2 cellular contexts compared by ENCODE assay signal in genomic region chr5:57232293-57233033, GRCh38.
A peak's percentile ranks its signal among the peaks of the same experiment; 100 is the strongest.
TF ChIP-seq lines count a peak whose summit lies in the region.

No MANE protein-coding gene starts in this region.

TF ChIP-seq in HEK293, 187 proteins besides CTCF, POLR2A, EP300 and RAD21:
- TF ChIP-seq SETDB1 (IDR thresholded peaks at IDR 0.05; ENCODE audit: insufficient read length, low read length) (peak; percentile 85), GLI2 (tag by site-specific recombination; IDR thresholded peaks at IDR 0.05; ENCODE audit: borderline replicate concordance, low read depth) (no peak), ZNF157 (tag by site-specific recombination; IDR thresholded peaks at IDR 0.05) (no peak), ZFP37 (tag by site-specific recombination; IDR thresholded peaks at IDR 0.05) (peak; percentile 65; the same call in 1 of the 2 replicates)

TF ChIP-seq in H1, 55 proteins besides CTCF, POLR2A, EP300 and RAD21:
- TF ChIP-seq SRF (IDR thresholded peaks at IDR 0.05; ENCODE audit: low read depth, low read length): peak; percentile 56; the same call in 1 of the 2 replicates
- no peak for TF ChIP-seq SAP30 (IDR thresholded peaks at IDR 0.05; ENCODE audit: insufficient read depth, insufficient replicate concordance, low read length)
- no peak for TF ChIP-seq TAF7 (optimal IDR thresholded peaks at IDR 0.05; ENCODE audit: borderline replicate concordance, low read depth, low read length)
TF ChIP-seq in H1: peak in this region for 1.
